In the genomic region with DNA sequence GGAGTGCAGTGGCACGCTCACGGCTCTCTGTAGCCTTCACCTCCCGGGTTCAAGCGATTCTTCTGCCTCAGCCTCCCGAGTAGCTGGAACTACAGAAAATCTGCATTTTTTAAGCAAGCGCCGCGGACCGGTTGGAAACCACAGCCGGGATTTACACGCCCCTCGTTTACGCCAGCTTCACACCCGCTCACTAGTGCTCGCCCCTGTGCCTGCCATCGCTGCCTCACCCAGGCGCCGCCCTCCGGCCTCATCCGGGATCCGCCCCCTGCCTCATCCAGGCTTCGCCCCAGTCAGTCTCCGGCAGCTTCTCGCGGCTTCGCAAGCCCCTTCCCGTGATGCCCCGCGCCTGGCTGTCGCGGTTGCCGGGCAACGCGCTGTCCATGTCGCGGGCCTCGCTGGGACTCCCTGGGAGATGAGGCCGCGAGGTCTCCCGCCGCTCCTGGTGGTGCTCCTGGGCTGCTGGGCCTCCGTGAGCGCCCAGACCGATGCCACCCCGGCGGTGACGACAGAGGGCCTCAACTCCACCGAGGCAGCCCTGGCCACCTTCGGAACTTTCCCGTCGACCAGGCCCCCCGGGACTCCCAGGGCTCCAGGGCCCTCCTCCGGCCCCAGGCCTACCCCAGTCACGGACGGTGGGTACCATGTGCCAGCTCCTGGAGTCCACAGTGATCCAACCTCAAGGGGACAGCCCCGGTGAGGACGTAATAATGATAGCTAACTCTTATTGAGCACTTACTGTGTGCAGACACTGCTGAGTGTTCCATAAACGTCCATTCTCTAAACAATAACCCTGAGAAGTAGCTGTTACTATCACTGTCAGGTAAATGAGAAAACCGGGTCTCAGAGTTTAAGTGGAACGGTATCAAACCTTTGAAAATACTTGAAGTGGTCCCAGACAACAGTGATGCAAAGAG, we compare ENCODE assay signal across 8 cellular contexts. TPM values are rescaled to one million over a fixed set of nuclear protein-coding genes. Genes with fewer than 3 reads are reported as not detected.
DNase-seq lines count a peak whose midpoint lies in the region; ATAC-seq and TF ChIP-seq lines count a peak whose summit lies in the region.

A gene (plus strand): TSS at position 359 of the 914 bp plus-strand sequence. CDS start 54 bp downstream, at position 413.

- intact Hi-C loops in Right ventricle myocardium inferior (cut with DNase I) (loop anchor here (2.0 to 5.0 kb wide), 2 partner anchors 27 to 83 kb away; no protein-coding TSS in a partner anchor), ovary (cut with DNase I) (loop anchor here in 1 of 4 donors (10.0 kb wide), 1 partner anchor 271 kb away; no protein-coding TSS in a partner anchor)

- peaks cover 43% of the 10 kb centered on the region for H3K4me1 Mint-ChIP-seq in activated naive CD8-positive, alpha-beta T cell treated with anti-CD3 and anti-CD28 coated beads, Interleukin-2, amount 50 U/mL, for 24 hours

- H3K27ac Mint-ChIP-seq in activated naive CD8-positive, alpha-beta T cell treated with anti-CD3 and anti-CD28 coated beads, Interleukin-2, amount 50 U/mL, for 24 hours = peak within 1 kb of the TSS; percentile 82

- DNase-seq in GM12865 (ENCODE audit: low read depth) = peak; percentile 97
- peak; percentile 97 to 98 (median 97) for DNase-seq in NCI-H1417 (lab: John Stamatoyannopoulos, UW)
- DNase-seq in SW 1271 (lab: John Stamatoyannopoulos, UW) = peak; percentile 89 to 94
- DNase-seq in activated naive CD8-positive, alpha-beta T cell treated with anti-CD3 and anti-CD28 coated beads, Interleukin-2, amount 50 U/mL, for 24 hours = peak; percentile 99
- peak; percentile 99 for DNase-seq in Right ventricle myocardium inferior (ENCODE audit: missing footprints)
- peak; percentile 95 to 97 (median 95) for DNase-seq in ovary

- peak within 1 kb of the TSS in 1 of 2 donors; percentile 38 for H3K27ac ChIP-seq in ovary
- H3K27ac ChIP-seq in thymus (ENCODE audit: low read depth) = peak within 1 kb of the TSS; percentile 86

- H3K4me1 ChIP-seq in ovary (ENCODE audit: insufficient read depth) (peaks cover 5% of the 10 kb centered on the region), thymus (ENCODE audit: control insufficient read depth, insufficient read depth, low read length) (peaks cover 6% of the 10 kb centered on the region)

- H3K27me3 ChIP-seq in ovary (no peaks in the 10 kb centered on the region), thymus (ENCODE audit: control insufficient read depth, insufficient read depth) (no peaks in the 10 kb centered on the region)

- TF ChIP-seq CTCF in GM12865 (IDR thresholded peaks at IDR 0.05; ENCODE audit: insufficient read depth, low read depth, low read length, missing control alignments) (no peak), ovary (IDR thresholded peaks at IDR 0.05) (peak in 1 of 3 donors; percentile 19)

- 0 to 1% (median 1%) methylated on average over 59 to 60 of the region's 60 CpGs for WGBS in ovary, 3 donors
- 5% methylated on average over 60 of the region's 60 CpGs for WGBS in thymus

- no peaks in the 10 kb centered on the region for H3K27me3 Mint-ChIP-seq in activated naive CD8-positive, alpha-beta T cell treated with anti-CD3 and anti-CD28 coated beads, Interleukin-2, amount 50 U/mL, for 24 hours

- TF ChIP-seq EP300 in ovary (IDR thresholded peaks at IDR 0.05) = peak; percentile 28

- H3K4me3 ChIP-seq in GM12865 (ENCODE audit: low read depth, low read length) (peak within 1 kb of the TSS; percentile 76), ovary (peak within 1 kb of the TSS; percentile 85), thymus (ENCODE audit: low read length) (peak within 1 kb of the TSS; percentile 86)

- ATAC-seq in HG02759 (IDR thresholded peaks at IDR 0.05; ENCODE audit: unreplicated experiment) = peak; percentile 96
- ATAC-seq in activated naive CD8-positive, alpha-beta T cell treated with anti-CD3 and anti-CD28 coated beads, Interleukin-2, amount 50 U/mL, for 24 hours = peak; percentile 99
- ATAC-seq in Right ventricle myocardium inferior = peak; percentile 99

- no peaks in the 10 kb centered on the region for H3K9me3 Mint-ChIP-seq in activated naive CD8-positive, alpha-beta T cell treated with anti-CD3 and anti-CD28 coated beads, Interleukin-2, amount 50 U/mL, for 24 hours

- no peaks in the 10 kb centered on the region for H3K9me3 ChIP-seq in ovary
- H3K9me3 ChIP-seq in thymus (ENCODE audit: control insufficient read depth) = no peaks in the 10 kb centered on the region

- peak within 1 kb of the TSS; percentile 82 for H3K4me3 Mint-ChIP-seq in activated naive CD8-positive, alpha-beta T cell treated with anti-CD3 and anti-CD28 coated beads, Interleukin-2, amount 50 U/mL, for 24 hours

- peak; percentile 44 for TF ChIP-seq POLR2A in ovary (IDR thresholded peaks at IDR 0.05)

- H3K36me3 ChIP-seq in ovary = no peaks in the 10 kb centered on the region
- H3K36me3 ChIP-seq in thymus (ENCODE audit: control insufficient read depth, insufficient read depth) = peaks cover 5% of the 10 kb centered on the region

- H3K36me3 Mint-ChIP-seq in activated naive CD8-positive, alpha-beta T cell treated with anti-CD3 and anti-CD28 coated beads, Interleukin-2, amount 50 U/mL, for 24 hours (ENCODE audit: low read depth) = no peaks in the 10 kb centered on the region

RNA-seq across cellular contexts. Expression of the gene that starts here (rescaled TPM):
- 26.9 TPM for total RNA-seq in Right ventricle myocardium inferior
- 100 to 1,000 TPM in 1 of 7 donors, 10 to 100 TPM in 6; 43.3 to 122 (median 47.9) TPM for total RNA-seq in ovary
- 10 to 100 TPM; 32.7 to 96.1 TPM for polyA plus RNA-seq in ovary
- 17.9 TPM for polyA plus RNA-seq in thymus
